In genomic region chr19:16365300-16365996, GRCh38 we compare ENCODE assay signal across 12 cellular contexts. TPM values are rescaled to one million over a fixed set of nuclear protein-coding genes. Genes with fewer than 3 reads are reported as not detected.
DNase-seq lines count a peak whose midpoint lies in the region; ATAC-seq and TF ChIP-seq lines count a peak whose summit lies in the region.
"Had no signal": no experiment of that assay in that cellular context is flagged by ENCODE, and none has a peak within 500 bp of the region (broad histone marks: within the 10 kb centered on the region; RNA-seq: fewer than 3 reads in every experiment).

No MANE protein-coding gene starts in this region.

- H3K27me3 ChIP-seq in Karpas-422 (ENCODE audit: low read length) = no peaks in the 10 kb centered on the region

- H3K36me3 ChIP-seq in Karpas-422 (ENCODE audit: insufficient read depth, low read length) = peaks cover 11% of the 10 kb centered on the region; the same call in 1 of the 2 replicates

- H3K4me3 Mint-ChIP-seq in activated naive CD8-positive, alpha-beta T cell treated with anti-CD3 and anti-CD28 coated beads, Interleukin-2, amount 10 ng/mL, durations not matched to agents 7 days and 5 days = peak overlapping the region; percentile 78
- no peak overlapping the region for H3K4me3 Mint-ChIP-seq in activated naive CD8-positive, alpha-beta T cell treated with anti-CD3 and anti-CD28 coated beads for 36 hours
- peak overlapping the region; percentile 46 for H3K4me3 Mint-ChIP-seq in activated B cell treated with CpG ODN at 0.5 μM for 24 hours
- H3K4me3 Mint-ChIP-seq in naive B cell = peak overlapping the region in 3 of 8 donors; percentile 59 to 93 (median 80)
- H3K4me3 Mint-ChIP-seq in MCF 10A (ENCODE audit: unreplicated experiment) = no peak overlapping the region

- H3K79me2 ChIP-seq in Karpas-422 (ENCODE audit: low read length) = no peaks in the 10 kb centered on the region

- CTCF ChIA-PET in activated B cell treated with CpG ODN at 0.5 μM for 24 hours (lab: Charles Lee) = interaction anchor here (1.1 to 3.6 kb wide), 6 partner anchors 11 to 38 kb away, joined by 4 to 24 read pairs (median 8); no protein-coding TSS in a partner anchor
- CTCF ChIA-PET in MCF 10A (lab: Yijun Ruan, JAX) = no interaction called here

- H3K4me3 ChIP-seq in Karpas-422 (ENCODE audit: low read length) = no peak overlapping the region

- peaks cover 34% of the 10 kb centered on the region for H3K4me1 ChIP-seq in Karpas-422 (ENCODE audit: low read length)

- no peak for TF ChIP-seq CTCF in activated B cell treated with CpG ODN at 0.5 μM for 24 hours (IDR thresholded peaks at IDR 0.05)
- TF ChIP-seq CTCF in MCF 10A (IDR thresholded peaks at IDR 0.05; ENCODE audit: unreplicated experiment) = no peak

- POLR2A ChIA-PET in activated naive CD8-positive, alpha-beta T cell treated with anti-CD3 and anti-CD28 coated beads, Interleukin-2, amount 10 ng/mL, durations not matched to agents 7 days and 5 days (lab: Charles Lee) = interaction anchor here (1.2 to 19.3 kb wide), 8 partner anchors 9 to 103 kb away, joined by 3 to 532 read pairs (median 12); partner anchors contain the start of gene KLF2
- POLR2A ChIA-PET in activated B cell treated with CpG ODN at 0.5 μM for 24 hours (lab: Charles Lee) (interaction anchor here (0.6 to 18.5 kb wide), 18 partner anchors 7 to 288 kb away, joined by 3 to 828 read pairs (median 14); partner anchors contain the start of genes HSH2D and KLF2), MCF 10A (lab: Yijun Ruan, JAX) (no interaction called here)

- H3K4me1 Mint-ChIP-seq in activated naive CD8-positive, alpha-beta T cell treated with anti-CD3 and anti-CD28 coated beads, Interleukin-2, amount 10 ng/mL, durations not matched to agents 7 days and 5 days = peaks cover 47% of the 10 kb centered on the region
- H3K4me1 Mint-ChIP-seq in activated naive CD8-positive, alpha-beta T cell treated with anti-CD3 and anti-CD28 coated beads for 36 hours = peaks cover 55% of the 10 kb centered on the region
- H3K4me1 Mint-ChIP-seq in activated B cell treated with CpG ODN at 0.5 μM for 24 hours = peaks cover 36% of the 10 kb centered on the region
- H3K4me1 Mint-ChIP-seq in naive B cell = peaks cover 12 to 63% (median 52%) of the 10 kb centered on the region in 3 donors
- peaks cover 6% of the 10 kb centered on the region for H3K4me1 Mint-ChIP-seq in MCF 10A (ENCODE audit: insufficient read depth, unreplicated experiment)

- H4K20me1 ChIP-seq in Karpas-422 (ENCODE audit: insufficient read depth, low read depth, low read length) = peaks cover 14% of the 10 kb centered on the region; the same call in 1 of the 2 replicates

- H3K36me3 Mint-ChIP-seq in activated naive CD8-positive, alpha-beta T cell treated with anti-CD3 and anti-CD28 coated beads, Interleukin-2, amount 10 ng/mL, durations not matched to agents 7 days and 5 days = peaks cover 10% of the 10 kb centered on the region
- H3K36me3 Mint-ChIP-seq in activated naive CD8-positive, alpha-beta T cell treated with anti-CD3 and anti-CD28 coated beads for 36 hours = peaks cover 4% of the 10 kb centered on the region
- H3K36me3 Mint-ChIP-seq in activated B cell treated with CpG ODN at 0.5 μM for 24 hours (ENCODE audit: low read depth) = peaks cover 18% of the 10 kb centered on the region
- H3K36me3 Mint-ChIP-seq in naive B cell = no peaks in the 10 kb centered on the region
- H3K36me3 Mint-ChIP-seq in MCF 10A (ENCODE audit: insufficient read depth, unreplicated experiment) = peaks cover 28% of the 10 kb centered on the region

- H3K4me2 ChIP-seq in Karpas-422 (ENCODE audit: low read depth, low read length, poor library complexity, severe bottlenecking) = no peak overlapping the region

- H3K9me3 ChIP-seq in Karpas-422 (ENCODE audit: low read length) = no peaks in the 10 kb centered on the region

- H2AFZ ChIP-seq in Karpas-422 (ENCODE audit: low read length) = no peak overlapping the region

- BruUV-seq in MCF 10A (replicated peaks; lab: Mats Ljungman, UMichigan) = no TSS peak

- intact Hi-C loops in activated B cell treated with CpG ODN at 0.5 μM for 24 hours (cut with micrococcal nuclease) (no loop called here), MCF 10A (cut with micrococcal nuclease) (no loop called here)

- H3K27ac Mint-ChIP-seq in activated naive CD8-positive, alpha-beta T cell treated with anti-CD3 and anti-CD28 coated beads, Interleukin-2, amount 10 ng/mL, durations not matched to agents 7 days and 5 days = peak overlapping the region; percentile 85
- no peak overlapping the region for H3K27ac Mint-ChIP-seq in activated naive CD8-positive, alpha-beta T cell treated with anti-CD3 and anti-CD28 coated beads for 36 hours
- H3K27ac Mint-ChIP-seq in activated B cell treated with CpG ODN at 0.5 μM for 24 hours = no peak overlapping the region
- peak overlapping the region in 5 of 6 donors; percentile 46 to 99 (median 78) for H3K27ac Mint-ChIP-seq in naive B cell
- no peak overlapping the region for H3K27ac Mint-ChIP-seq in MCF 10A (ENCODE audit: low read depth, unreplicated experiment)

- no peaks in the 10 kb centered on the region for H3K9me3 Mint-ChIP-seq in activated naive CD8-positive, alpha-beta T cell treated with anti-CD3 and anti-CD28 coated beads, Interleukin-2, amount 10 ng/mL, durations not matched to agents 7 days and 5 days
- H3K9me3 Mint-ChIP-seq in activated naive CD8-positive, alpha-beta T cell treated with anti-CD3 and anti-CD28 coated beads for 36 hours = no peaks in the 10 kb centered on the region
- H3K9me3 Mint-ChIP-seq in activated B cell treated with CpG ODN at 0.5 μM for 24 hours (no peaks in the 10 kb centered on the region), naive B cell (no peaks in the 10 kb centered on the region), MCF 10A (ENCODE audit: unreplicated experiment) (no peaks in the 10 kb centered on the region)

- H3K9me2 ChIP-seq in Karpas-422 (replicated peaks; ENCODE audit: insufficient read depth, low read length) = no peaks in the 10 kb centered on the region

- peaks cover 20% of the 10 kb centered on the region for H3K27me3 Mint-ChIP-seq in activated naive CD8-positive, alpha-beta T cell treated with anti-CD3 and anti-CD28 coated beads, Interleukin-2, amount 10 ng/mL, durations not matched to agents 7 days and 5 days
- peaks cover 31% of the 10 kb centered on the region for H3K27me3 Mint-ChIP-seq in activated naive CD8-positive, alpha-beta T cell treated with anti-CD3 and anti-CD28 coated beads for 36 hours
- H3K27me3 Mint-ChIP-seq in activated B cell treated with CpG ODN at 0.5 μM for 24 hours = no peaks in the 10 kb centered on the region
- H3K27me3 Mint-ChIP-seq in naive B cell = no peaks in the 10 kb centered on the region
- H3K27me3 Mint-ChIP-seq in MCF 10A (ENCODE audit: insufficient read depth, unreplicated experiment) = no peaks in the 10 kb centered on the region

- no peak overlapping the region for H3K27ac ChIP-seq in Karpas-422 (ENCODE audit: low read length)

- DNase-seq in activated naive CD8-positive, alpha-beta T cell treated with anti-CD3 and anti-CD28 coated beads, Interleukin-2, amount 10 ng/mL, durations not matched to agents 7 days and 5 days = no peak
- DNase-seq in activated naive CD8-positive, alpha-beta T cell treated with anti-CD3 and anti-CD28 coated beads for 36 hours = no peak
- no peak for DNase-seq in activated B cell treated with CpG ODN at 0.5 μM for 24 hours
- DNase-seq in naive B cell = no peak
- no peak for DNase-seq in Karpas-422
- no peak for DNase-seq in NK-92 treated with Interleukin-12 subunit alpha and Interleukin-12 subunit beta, amount 100 ng/mL, for 24 hours (lab: John Stamatoyannopoulos, UW)
- no peak for DNase-seq in MCF 10A (ENCODE audit: unreplicated experiment)
- DNase-seq: activated gamma-delta T cell; effector CD8-positive, alpha-beta T cell; mammary epithelial cell; stimulated activated CD4-positive, alpha-beta T cell treated with anti-CD3 and anti-CD28 coated beads, Interleukin-12 subunit alpha, Interleukin-12 subunit beta, amount 100 ng/mL, for 4 hours had no signal

- no peak for ATAC-seq in activated naive CD8-positive, alpha-beta T cell treated with anti-CD3 and anti-CD28 coated beads, Interleukin-2, amount 10 ng/mL, durations not matched to agents 7 days and 5 days (ENCODE audit: low read depth)
- ATAC-seq in activated B cell treated with CpG ODN at 0.5 μM for 24 hours (ENCODE audit: low read depth) (no peak), naive B cell (ENCODE audit: low read depth in 2 of 2) (no peak), GM21423 (IDR thresholded peaks at IDR 0.05; ENCODE audit: unreplicated experiment) (no peak)

- no peak overlapping the region for H3K9ac ChIP-seq in Karpas-422 (ENCODE audit: low read length)

RNA-seq across cellular contexts. Expression of gene KLF2, which starts 40.8 kb away (rescaled TPM):
- 100 to 1,000 TPM; 172 to 193 TPM for total RNA-seq in activated naive CD8-positive, alpha-beta T cell treated with anti-CD3 and anti-CD28 coated beads, Interleukin-2, amount 10 ng/mL, durations not matched to agents 7 days and 5 days
- under 1 TPM; 0.18 to 0.23 TPM for total RNA-seq in activated naive CD8-positive, alpha-beta T cell treated with anti-CD3 and anti-CD28 coated beads for 36 hours
- total RNA-seq in activated B cell treated with CpG ODN at 0.5 μM for 24 hours (76.8 and 87.6 TPM in 2 replicates), MCF 10A (2022) (3.3 and 3.8 TPM in 2 replicates)
- polyA plus RNA-seq in naive B cell (ENCODE audit: low read depth in 6 of 6) = 100 to 1,000 TPM; 145 to 413 (median 248) TPM
- total RNA-seq in Karpas-422 (2014; rRNA removed; shearing (Covaris generic); ENCODE audit: low replicate concordance) = 0.22 TPM in 1 of 2 replicates, not detected in the other

Comparison
In these comparisons a context has a peak if more than half of its experiments do, and no peak if none do; other contexts are left out.
1. H3K27ac Mint-ChIP-seq: peak in activated naive CD8-positive, alpha-beta T cell treated with anti-CD3 and anti-CD28 coated beads, Interleukin-2, amount 10 ng/mL, durations not matched to agents 7 days and 5 days (single experiment) and naive B cell (5 of 6); none in activated naive CD8-positive, alpha-beta T cell treated with anti-CD3 and anti-CD28 coated beads for 36 hours (single experiment), activated B cell treated with CpG ODN at 0.5 μM for 24 hours (single experiment) and MCF 10A (single experiment).
2. H3K4me3 Mint-ChIP-seq: peak in activated naive CD8-positive, alpha-beta T cell treated with anti-CD3 and anti-CD28 coated beads, Interleukin-2, amount 10 ng/mL, durations not matched to agents 7 days and 5 days (single experiment) and activated B cell treated with CpG ODN at 0.5 μM for 24 hours (single experiment); none in activated naive CD8-positive, alpha-beta T cell treated with anti-CD3 and anti-CD28 coated beads for 36 hours (single experiment) and MCF 10A (single experiment).
3. RNA of gene KLF2, which starts 40.8 kb away (total RNA-seq): 172 to 193 TPM in activated naive CD8-positive, alpha-beta T cell treated with anti-CD3 and anti-CD28 coated beads, Interleukin-2, amount 10 ng/mL, durations not matched to agents 7 days and 5 days and 76.8 to 87.6 TPM in activated B cell treated with CpG ODN at 0.5 μM for 24 hours; 3.3 to 3.8 TPM in MCF 10A, 0.18 to 0.23 TPM in activated naive CD8-positive, alpha-beta T cell treated with anti-CD3 and anti-CD28 coated beads for 36 hours and 0.22 TPM in Karpas-422; every median in the first group is over 10 times any median in the second.